ENCODE assay signal across 8 cellular contexts in genomic region chr12:112418248-112418595, GRCh38. TPM values are rescaled to one million over a fixed set of nuclear protein-coding genes. Genes with fewer than 3 reads are reported as not detected.
DNase-seq lines count a peak whose midpoint lies in the region; ATAC-seq and TF ChIP-seq lines count a peak whose summit lies in the region.

No MANE protein-coding gene starts in this region.

- H3K4me3 ChIP-seq in astrocyte of the cerebellum (ENCODE audit: low read depth, low read length) (peak overlapping the region; percentile 93), lung (peak overlapping the region; percentile 71), aorta (ENCODE audit: low read length in 2 of 2) (peak overlapping the region; percentile 62 to 68)

- H3K27ac Mint-ChIP-seq in stimulated activated naive CD8-positive, alpha-beta T cell treated with anti-CD3 and anti-CD28 coated beads, Interleukin-15, Interleukin-2, amounts not matched to agents 100 ng/mL and 50 ng/mL, for 24 hours: peak overlapping the region; percentile 95

- H3K4me3 Mint-ChIP-seq in stimulated activated naive CD8-positive, alpha-beta T cell treated with anti-CD3 and anti-CD28 coated beads, Interleukin-15, Interleukin-2, amounts not matched to agents 100 ng/mL and 50 ng/mL, for 24 hours: peak overlapping the region; percentile 96

- H3K36me3 ChIP-seq in lung (ENCODE audit: control insufficient read depth in 2 of 2, insufficient read depth in 2 of 2, low read length in 2 of 2): no peaks in the 10 kb centered on the region
- H3K36me3 ChIP-seq in aorta (ENCODE audit: control insufficient read depth in 1 of 2, insufficient read depth in 2 of 2, low read length in 1 of 2): no peaks in the 10 kb centered on the region

- H3K36me3 Mint-ChIP-seq in stimulated activated naive CD8-positive, alpha-beta T cell treated with anti-CD3 and anti-CD28 coated beads, Interleukin-15, Interleukin-2, amounts not matched to agents 100 ng/mL and 50 ng/mL, for 24 hours (ENCODE audit: low read depth): peaks cover 32% of the 10 kb centered on the region

- H3K4me1 ChIP-seq in lung (ENCODE audit: control insufficient read depth in 2 of 2, insufficient read depth in 2 of 2, low read length in 2 of 2) (peaks cover 0 to 10% of the 10 kb centered on the region in 2 donors), aorta (ENCODE audit: control insufficient read depth in 1 of 2, insufficient read depth in 2 of 2, low read length in 2 of 2) (peaks cover 0 to 1% of the 10 kb centered on the region in 2 donors)

- no peak for ATAC-seq in stimulated activated naive CD8-positive, alpha-beta T cell treated with anti-CD3 and anti-CD28 coated beads, Interleukin-15, Interleukin-2, amounts not matched to agents 100 U/mL and 50 U/mL, for 24 hours
- ATAC-seq in lung (ENCODE audit: insufficient read depth, low FRiP score) (no peak), aorta (ENCODE audit: low FRiP score) (peak; percentile 2), GM18861 (IDR thresholded peaks at IDR 0.05; ENCODE audit: unreplicated experiment) (no peak)

- intact Hi-C loops in aorta (cut with DNase I): no loop called here

- peaks cover 47% of the 10 kb centered on the region for H3K4me1 Mint-ChIP-seq in stimulated activated naive CD8-positive, alpha-beta T cell treated with anti-CD3 and anti-CD28 coated beads, Interleukin-15, Interleukin-2, amounts not matched to agents 100 ng/mL and 50 ng/mL, for 24 hours (ENCODE audit: low read depth)

- H3K9me3 ChIP-seq in lung (ENCODE audit: control insufficient read depth in 2 of 2, insufficient read depth in 1 of 2, low read length in 1 of 2): no peaks in the 10 kb centered on the region
- no peaks in the 10 kb centered on the region for H3K9me3 ChIP-seq in aorta (ENCODE audit: control insufficient read depth, low read length)

- WGBS in lung, 2 donors: 4 to 6% methylated on average over 21 of the region's 21 CpGs
- WGBS in aorta, 2 donors: 3 to 4% methylated on average over 21 of the region's 21 CpGs

- DNase-seq in stimulated activated naive CD8-positive, alpha-beta T cell treated with anti-CD3 and anti-CD28 coated beads, Interleukin-15, Interleukin-2, amounts not matched to agents 100 U/mL and 50 U/mL, for 24 hours: no peak
- DNase-seq in astrocyte of the cerebellum (ENCODE audit: low read depth) (no peak), lung (ENCODE audit: low spot score) (no peak), aorta (no peak), NCI-H1694 treated with DMSO at 0.1 percent for 48 hours (lab: John Stamatoyannopoulos, UW) (no peak), NCI-H2196 (lab: John Stamatoyannopoulos, UW; ENCODE audit: unreplicated experiment) (no peak)

- H3K27me3 ChIP-seq in lung (ENCODE audit: control insufficient read depth, insufficient read depth) (no peaks in the 10 kb centered on the region), aorta (ENCODE audit: control insufficient read depth in 1 of 2, insufficient read depth in 2 of 2, low read length in 1 of 2) (no peaks in the 10 kb centered on the region)

- TF ChIP-seq CTCF in astrocyte of the cerebellum (IDR thresholded peaks at IDR 0.05; ENCODE audit: low read depth, low read length, missing control alignments): no peak
- no peak for TF ChIP-seq CTCF in lung (IDR thresholded peaks at IDR 0.05; ENCODE audit: control extremely low read depth, extremely low read depth)

- in situ Hi-C loops in astrocyte of the cerebellum (cut with HindIII; ENCODE audit: low sequenced_read_pairs): no loop called here

- H3K27ac ChIP-seq in lung (ENCODE audit: low read depth in 1 of 2, low read length in 1 of 2): peak overlapping the region; percentile 98 to 100
- peak overlapping the region in 1 of 2 donors; percentile 90 for H3K27ac ChIP-seq in aorta (ENCODE audit: low read depth in 1 of 2, low read length in 2 of 2)

- H3K27me3 Mint-ChIP-seq in stimulated activated naive CD8-positive, alpha-beta T cell treated with anti-CD3 and anti-CD28 coated beads, Interleukin-15, Interleukin-2, amounts not matched to agents 100 ng/mL and 50 ng/mL, for 24 hours: no peaks in the 10 kb centered on the region

- no peaks in the 10 kb centered on the region for H3K9me3 Mint-ChIP-seq in stimulated activated naive CD8-positive, alpha-beta T cell treated with anti-CD3 and anti-CD28 coated beads, Interleukin-15, Interleukin-2, amounts not matched to agents 100 ng/mL and 50 ng/mL, for 24 hours

RNA-seq across cellular contexts. Expression of gene PTPN11, which starts 0.5 kb away (rescaled TPM):
- 100 to 1,000 TPM in 1 of 2 donors, 10 to 100 TPM in 1; 48.0 to 101 TPM for total RNA-seq in lung
- 10 to 100 TPM; 23.3 to 40.7 TPM for polyA plus RNA-seq in lung
- 100 to 1,000 TPM; 110 to 176 TPM for total RNA-seq in aorta
- 10 to 100 TPM; 39.5 to 85.9 TPM for polyA plus RNA-seq in aorta

RNA-seq across cellular contexts. Expression of gene RPL6, which starts 8.8 kb away (rescaled TPM):
- total RNA-seq in lung (1,000 to 10,000 TPM; 1,004 to 1,042 TPM), aorta (100 to 1,000 TPM; 802 to 884 TPM)
- polyA plus RNA-seq in lung (1,000 to 10,000 TPM; 1,445 to 2,870 TPM), aorta (1,000 to 10,000 TPM; 1,701 to 2,876 TPM)

RNA-seq across cellular contexts. Expression of gene HECTD4, which starts 36.0 kb away (rescaled TPM):
- total RNA-seq in lung (10 to 100 TPM; 52.3 to 96.5 TPM), aorta (10 to 100 TPM; 64.4 to 78.5 TPM)
- polyA plus RNA-seq in lung (10 to 100 TPM in 1 of 2 donors, 1 to 10 TPM in 1; 4.5 to 19.1 TPM), aorta (10 to 100 TPM; 16.0 to 24.7 TPM)
